Comparison of ENCODE assay signal across 11 cellular contexts in the genomic region with DNA sequence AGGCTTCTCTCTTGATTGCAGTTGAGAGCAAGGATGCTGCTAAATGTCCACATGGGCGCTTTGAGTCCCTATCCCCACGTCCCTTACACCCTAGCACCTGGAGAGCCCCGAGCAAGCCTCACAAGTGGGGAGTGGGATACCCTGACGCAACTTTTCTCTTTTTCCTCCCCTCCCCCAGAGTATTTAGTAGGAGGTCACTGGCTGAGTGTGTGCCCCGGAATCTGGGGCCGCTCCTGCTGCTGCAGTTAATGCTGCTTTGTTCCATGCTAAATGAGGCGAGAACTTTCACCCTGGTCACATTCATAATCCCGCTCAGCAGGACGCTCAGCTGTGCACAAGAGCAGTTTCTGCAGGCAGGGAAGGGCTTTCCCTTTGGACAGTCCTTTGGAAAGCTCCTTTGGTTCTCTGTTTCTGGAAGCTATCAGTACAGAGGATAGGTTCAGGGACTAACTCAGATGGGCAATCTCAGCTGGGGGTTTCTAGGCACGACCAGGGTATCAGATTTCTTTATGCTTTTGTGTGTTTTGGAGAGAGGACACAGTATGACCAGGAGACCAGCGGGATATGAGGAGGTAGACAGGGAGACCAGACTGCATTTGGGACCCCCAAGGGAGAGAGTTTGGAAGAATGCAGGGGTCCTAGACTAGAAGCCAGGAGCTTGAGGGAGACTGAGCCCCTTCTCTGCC.
DNase-seq lines count a peak whose midpoint lies in the region; ATAC-seq and TF ChIP-seq lines count a peak whose summit lies in the region.
"Had no signal": no experiment of that assay in that cellular context is flagged by ENCODE, and none has a peak within 500 bp of the region (broad histone marks: within the 10 kb centered on the region; RNA-seq: fewer than 3 reads in every experiment).

No MANE protein-coding gene starts in this region.

- DNase-seq in A673 (ENCODE audit: low spot score) (peak; percentile 86), NCI-H1417 (lab: John Stamatoyannopoulos, UW) (peak; percentile 79 to 93 (median 91)), SK-MEL-5 (ENCODE audit: low read depth, low spot score) (peak; percentile 5), left lobe of liver (ENCODE audit: low spot score) (no peak), KG1 (lab: John Stamatoyannopoulos, UW) (no peak)
- DNase-seq in activated CD4-positive, alpha-beta T cell treated with anti-CD3 and anti-CD28 coated beads for 48 hours, result no peak
- no peak for DNase-seq in activated CD4-positive, alpha-beta T cell treated with anti-CD3 and anti-CD28 coated beads for 1 hour
- DNase-seq: ACHN; activated T-cell treated with anti-CD3 and anti-CD28 coated beads, Interleukin-2, amount 50 U/mL, for 4 hours; lower lobe of right lung had no signal

- POLR2A ChIA-PET in A673 (lab: Charles Lee; ENCODE audit: low non-redundant PET), result interaction anchor here (0.5 to 1.1 kb wide), 7 partner anchors 8 to 169 kb away, joined by 3 to 6 read pairs (median 3); no protein-coding TSS in a partner anchor

- H3K27ac ChIP-seq in A673 (ENCODE audit: low read depth, low read length, poor library complexity, severe bottlenecking), result peak overlapping the region; percentile 95
- H3K27ac ChIP-seq: lower lobe of right lung had no signal

- no peaks in the 10 kb centered on the region for H3K27me3 ChIP-seq in A673 (replicated peaks; ENCODE audit: insufficient read depth, low read depth, low read length, poor library complexity)

- BruUV-seq in A673 (replicated peaks; lab: Mats Ljungman, UMichigan), result TSS peak; percentile 83

- H3K4me3 ChIP-seq in A673 (ENCODE audit: low read depth, low read length, poor library complexity, severe bottlenecking), result peak overlapping the region; percentile 17
- H3K4me3 ChIP-seq: lower lobe of right lung had no signal

- H3K4me1 ChIP-seq in A673 (ENCODE audit: insufficient read depth, low read length, poor library complexity, severe bottlenecking), result peaks cover 68% of the 10 kb centered on the region
- H3K4me1 ChIP-seq: lower lobe of right lung had no signal

- H3K9me3 ChIP-seq in A673 (ENCODE audit: low read depth, low read length, poor library complexity, severe bottlenecking), result no peaks in the 10 kb centered on the region
- H3K9me3 ChIP-seq: lower lobe of right lung had no signal

- intact Hi-C loops in A673 (cut with micrococcal nuclease; ENCODE audit: unreplicated experiment), result loop anchor here (1.0 to 5.0 kb wide), 3 partner anchors 85 to 247 kb away; no protein-coding TSS in a partner anchor

- no peaks in the 10 kb centered on the region for H3K36me3 ChIP-seq in A673 (ENCODE audit: insufficient read depth, low read length, poor library complexity, severe bottlenecking)
- H3K36me3 ChIP-seq: lower lobe of right lung had no signal

- no peak for TF ChIP-seq CTCF in A673 (conservative IDR thresholded peaks at IDR 0.05; ENCODE audit: low read depth, low read length)

- peak; percentile 29 for ATAC-seq in left lobe of liver
- no peak for ATAC-seq in GM21526 (IDR thresholded peaks at IDR 0.05; ENCODE audit: low FRiP score, unreplicated experiment)
- ATAC-seq: activated T-cell treated with anti-CD3 and anti-CD28 coated beads, Interleukin-2, amount 50 U/mL, for 4 hours; lower lobe of right lung had no signal

- CTCF ChIA-PET in A673 (lab: Charles Lee), result interaction anchor here (1.0 to 1.1 kb wide), 2 partner anchors 12 to 39 kb away, joined by 3 read pairs; no protein-coding TSS in a partner anchor

- in situ Hi-C loops in SK-MEL-5 (cut with HindIII; ENCODE audit: low pct_unique_long_range_greater_than_20kb, low sequenced_read_pairs), result no loop called here

Comparison
In these comparisons a context has a peak if more than half of its experiments do, and no peak if none do; other contexts are left out.
1. DNase-seq: peak in A673 (single experiment), NCI-H1417 (3 of 3) and SK-MEL-5 (single experiment); none in left lobe of liver (single experiment), KG1 (single experiment), activated CD4-positive, alpha-beta T cell treated with anti-CD3 and anti-CD28 coated beads for 48 hours (single experiment) and activated CD4-positive, alpha-beta T cell treated with anti-CD3 and anti-CD28 coated beads for 1 hour (single experiment).